ENCODE assay signal across 21 cellular contexts in genomic region chr2:181526014-181526413, GRCh38.
A peak's percentile ranks its signal among the peaks of the same experiment; 100 is the strongest.
DNase-seq lines count a peak whose midpoint lies in the region; ATAC-seq lines count a peak whose summit lies in the region.
"Had no signal": no experiment of that assay in that cellular context is flagged by ENCODE, and none has a peak within 500 bp of the region (broad histone marks: within the 10 kb centered on the region; RNA-seq: fewer than 3 reads in every experiment).

No MANE protein-coding gene starts in this region.

- no peaks in the 10 kb centered on the region for H3K27me3 Mint-ChIP-seq in activated T-cell treated with anti-CD3 and anti-CD28 coated beads, Interleukin-2, amount 50 U/mL, for 72 hours (ENCODE audit: low read depth)
- no peaks in the 10 kb centered on the region for H3K27me3 Mint-ChIP-seq in activated T-cell treated with anti-CD3 and anti-CD28 coated beads, Interleukin-2, amount 50 U/mL, for 24 hours
- H3K27me3 Mint-ChIP-seq in T-helper 17 cell (no peaks in the 10 kb centered on the region), naive B cell (no peaks in the 10 kb centered on the region)
- H3K27me3 Mint-ChIP-seq in activated CD4-positive, alpha-beta memory T cell treated with anti-CD3 and anti-CD28 coated beads, Interleukin-2, amount 10 ng/mL, durations not matched to agents 7 days and 5 days: no peaks in the 10 kb centered on the region
- H3K27me3 Mint-ChIP-seq: CD4-positive, CD25-positive, alpha-beta regulatory T cell had no signal

- no peak for DNase-seq in activated T-cell treated with anti-CD3 and anti-CD28 coated beads, Interleukin-2, amount 50 U/mL, for 72 hours
- no peak for DNase-seq in activated T-cell treated with anti-CD3 and anti-CD28 coated beads, Interleukin-2, amount 50 U/mL, for 24 hours
- DNase-seq in DMS53 treated with DMSO at 0.1 percent for 48 hours (lab: John Stamatoyannopoulos, UW; ENCODE audit: unreplicated experiment): peak; percentile 88
- DNase-seq in T-helper 17 cell: no peak
- DNase-seq in naive B cell: no peak
- no peak for DNase-seq in activated CD4-positive, alpha-beta memory T cell treated with anti-CD3 and anti-CD28 coated beads, Interleukin-2, amount 10 ng/mL, durations not matched to agents 7 days and 5 days
- no peak for DNase-seq in activated naive CD4-positive, alpha-beta T cell treated with Interleukin-2 at 50 U/mL for 16 hours
- DNase-seq in stimulated activated naive CD4-positive, alpha-beta T cell (lab: John Stamatoyannopoulos, UW): no peak
- DNase-seq: CD4-positive, CD25-positive, alpha-beta regulatory T cell; GOT3; Kasumi-1; MV-4-11; NCI-H1105 treated with DMSO at 0.1 percent for 48 hours; NCI-H146; NCI-H2029; NCI-H2227 treated with DMSO at 0.1 percent for 48 hours; NCI-H526 treated with DMSO at 0.1 percent for 48 hours; SHP77 had no signal

- H3K4me3 Mint-ChIP-seq in activated T-cell treated with anti-CD3 and anti-CD28 coated beads, Interleukin-2, amount 50 U/mL, for 72 hours: no peak overlapping the region
- H3K4me3 Mint-ChIP-seq in activated T-cell treated with anti-CD3 and anti-CD28 coated beads, Interleukin-2, amount 50 U/mL, for 24 hours: no peak overlapping the region
- H3K4me3 Mint-ChIP-seq in T-helper 17 cell (no peak overlapping the region), naive B cell (no peak overlapping the region)
- no peak overlapping the region for H3K4me3 Mint-ChIP-seq in activated CD4-positive, alpha-beta memory T cell treated with anti-CD3 and anti-CD28 coated beads, Interleukin-2, amount 10 ng/mL, durations not matched to agents 7 days and 5 days
- H3K4me3 Mint-ChIP-seq: CD4-positive, CD25-positive, alpha-beta regulatory T cell had no signal

- H3K9me3 Mint-ChIP-seq in activated T-cell treated with anti-CD3 and anti-CD28 coated beads, Interleukin-2, amount 50 U/mL, for 72 hours: no peaks in the 10 kb centered on the region
- no peaks in the 10 kb centered on the region for H3K9me3 Mint-ChIP-seq in activated T-cell treated with anti-CD3 and anti-CD28 coated beads, Interleukin-2, amount 50 U/mL, for 24 hours
- no peaks in the 10 kb centered on the region for H3K9me3 Mint-ChIP-seq in naive B cell
- H3K9me3 Mint-ChIP-seq in activated CD4-positive, alpha-beta memory T cell treated with anti-CD3 and anti-CD28 coated beads, Interleukin-2, amount 10 ng/mL, durations not matched to agents 7 days and 5 days: no peaks in the 10 kb centered on the region
- H3K9me3 Mint-ChIP-seq: CD4-positive, CD25-positive, alpha-beta regulatory T cell had no signal

- H3K27ac Mint-ChIP-seq in activated T-cell treated with anti-CD3 and anti-CD28 coated beads, Interleukin-2, amount 50 U/mL, for 72 hours: peak overlapping the region; percentile 88
- no peak overlapping the region for H3K27ac Mint-ChIP-seq in activated T-cell treated with anti-CD3 and anti-CD28 coated beads, Interleukin-2, amount 50 U/mL, for 24 hours
- H3K27ac Mint-ChIP-seq in T-helper 17 cell (peak overlapping the region; percentile 57), naive B cell (peak overlapping the region in 4 of 6 donors; percentile 28 to 85 (median 47))
- H3K27ac Mint-ChIP-seq in activated CD4-positive, alpha-beta memory T cell treated with anti-CD3 and anti-CD28 coated beads, Interleukin-2, amount 10 ng/mL, durations not matched to agents 7 days and 5 days: no peak overlapping the region

- no peak for ATAC-seq in activated T-cell treated with anti-CD3 and anti-CD28 coated beads, Interleukin-2, amount 50 U/mL, for 72 hours (replicated peaks in 1 of 2)
- no peak for ATAC-seq in T-helper 17 cell
- ATAC-seq in naive B cell (ENCODE audit: low read depth in 2 of 2): no peak
- ATAC-seq: K562 had no signal

- peaks cover 12 to 35% of the 10 kb centered on the region in 2 donors for H3K36me3 Mint-ChIP-seq in activated T-cell treated with anti-CD3 and anti-CD28 coated beads, Interleukin-2, amount 50 U/mL, for 72 hours (ENCODE audit: insufficient read depth in 2 of 2)
- H3K36me3 Mint-ChIP-seq in activated T-cell treated with anti-CD3 and anti-CD28 coated beads, Interleukin-2, amount 50 U/mL, for 24 hours (ENCODE audit: low read depth): peaks cover 89% of the 10 kb centered on the region
- H3K36me3 Mint-ChIP-seq in T-helper 17 cell (ENCODE audit: low read depth): peaks cover 5% of the 10 kb centered on the region
- peaks cover 17% of the 10 kb centered on the region in 2 donors for H3K36me3 Mint-ChIP-seq in naive B cell
- H3K36me3 Mint-ChIP-seq in activated CD4-positive, alpha-beta memory T cell treated with anti-CD3 and anti-CD28 coated beads, Interleukin-2, amount 10 ng/mL, durations not matched to agents 7 days and 5 days (ENCODE audit: low read depth): peaks cover 74% of the 10 kb centered on the region

- CTCF ChIA-PET in activated CD4-positive, alpha-beta memory T cell treated with anti-CD3 and anti-CD28 coated beads, Interleukin-2, amount 10 ng/mL, durations not matched to agents 7 days and 5 days (lab: Charles Lee): no interaction called here

- POLR2A ChIA-PET in activated CD4-positive, alpha-beta memory T cell treated with anti-CD3 and anti-CD28 coated beads, Interleukin-2, amount 10 ng/mL, durations not matched to agents 7 days and 5 days (lab: Charles Lee): no interaction called here

- H3K4me1 Mint-ChIP-seq in activated T-cell treated with anti-CD3 and anti-CD28 coated beads, Interleukin-2, amount 50 U/mL, for 72 hours (ENCODE audit: low read depth): no peaks in the 10 kb centered on the region
- H3K4me1 Mint-ChIP-seq in activated T-cell treated with anti-CD3 and anti-CD28 coated beads, Interleukin-2, amount 50 U/mL, for 24 hours (ENCODE audit: low read depth): no peaks in the 10 kb centered on the region
- H3K4me1 Mint-ChIP-seq in T-helper 17 cell (peaks cover 4% of the 10 kb centered on the region), naive B cell (peaks cover 0 to 4% (median 0%) of the 10 kb centered on the region in 3 donors)
- H3K4me1 Mint-ChIP-seq in activated CD4-positive, alpha-beta memory T cell treated with anti-CD3 and anti-CD28 coated beads, Interleukin-2, amount 10 ng/mL, durations not matched to agents 7 days and 5 days: no peaks in the 10 kb centered on the region

- no peaks in the 10 kb centered on the region for H3K9me3 ChIP-seq in T-helper 17 cell (ENCODE audit: control insufficient read depth, low read length, poor library complexity, severe bottlenecking)
- H3K9me3 ChIP-seq: BLaER1, HAP-1 had no signal

Comparison
In these comparisons a context has a peak if more than half of its experiments do, and no peak if none do; other contexts are left out.
1. H3K27ac Mint-ChIP-seq: peak in activated T-cell treated with anti-CD3 and anti-CD28 coated beads, Interleukin-2, amount 50 U/mL, for 72 hours (single experiment), T-helper 17 cell (single experiment) and naive B cell (4 of 6); none in activated T-cell treated with anti-CD3 and anti-CD28 coated beads, Interleukin-2, amount 50 U/mL, for 24 hours (single experiment) and activated CD4-positive, alpha-beta memory T cell treated with anti-CD3 and anti-CD28 coated beads, Interleukin-2, amount 10 ng/mL, durations not matched to agents 7 days and 5 days (single experiment).